In genomic region chr12:129540954-129541353, GRCh38 we compare ENCODE assay signal across 25 cellular contexts.
"Had no signal": no experiment of that assay in that cellular context is flagged by ENCODE, and none has a peak within 500 bp of the region (broad histone marks: within the 10 kb centered on the region; RNA-seq: fewer than 3 reads in every experiment).

No MANE protein-coding gene starts in this region.

- ATAC-seq: effector memory CD8-positive, alpha-beta T cell; esophagus mucosa; foreskin keratinocyte; gastrocnemius medialis; gastroesophageal sphincter; heart left ventricle; heart right ventricle had no signal

- H3K36me3 ChIP-seq: colonic mucosa, esophagus muscularis mucosa, esophagus squamous epithelium, gastrocnemius medialis, gastroesophageal sphincter, heart left ventricle, heart right ventricle had no signal

- H3K27ac ChIP-seq: colonic mucosa, coronary artery, dorsolateral prefrontal cortex, epithelial cell of prostate, esophagus muscularis mucosa, esophagus squamous epithelium, foreskin keratinocyte, gastrocnemius medialis, gastroesophageal sphincter, heart left ventricle, heart right ventricle had no signal

- DNase-seq: colonic mucosa; cortex of kidney; dermis blood vessel endothelial cell; dorsolateral prefrontal cortex; effector CD4-positive, alpha-beta T cell; effector CD8-positive, alpha-beta T cell; effector memory CD4-positive, alpha-beta T cell; effector memory CD8-positive, alpha-beta T cell; endodermal cell; erythroblast; esophagus squamous epithelium; foreskin fibroblast; foreskin keratinocyte; foreskin melanocyte; gastrocnemius medialis; glutamatergic neuron; head of caudate nucleus; heart left ventricle; heart right ventricle had no signal

- H3K4me3 ChIP-seq: colonic mucosa, coronary artery, dorsolateral prefrontal cortex, esophagus muscularis mucosa, esophagus squamous epithelium, gastrocnemius medialis, gastroesophageal sphincter, heart left ventricle, heart right ventricle had no signal

- H3K4me1 ChIP-seq: colonic mucosa, esophagus muscularis mucosa, esophagus squamous epithelium, foreskin keratinocyte, gastrocnemius medialis, gastroesophageal sphincter, heart left ventricle, heart right ventricle had no signal

- H3K9me3 ChIP-seq: colonic mucosa, esophagus muscularis mucosa, gastrocnemius medialis, gastroesophageal sphincter, heart left ventricle had no signal

- H3K27me3 ChIP-seq: colonic mucosa, esophagus squamous epithelium, foreskin keratinocyte, gastrocnemius medialis, heart left ventricle, heart right ventricle had no signal

- H3K27me3 Mint-ChIP-seq: dendritic cell treated with granulocyte-macrophage colony-stimulating factor and Interleukin-4, amounts not matched to agents 40 ng/mL and 50 ng/mL, for 4 days; effector memory CD8-positive, alpha-beta T cell had no signal

- H3K4me3 Mint-ChIP-seq: dendritic cell treated with granulocyte-macrophage colony-stimulating factor and Interleukin-4, amounts not matched to agents 40 ng/mL and 50 ng/mL, for 4 days; effector memory CD8-positive, alpha-beta T cell; endodermal cell had no signal

- H3K27ac Mint-ChIP-seq: dendritic cell treated with granulocyte-macrophage colony-stimulating factor and Interleukin-4, amounts not matched to agents 40 ng/mL and 50 ng/mL, for 4 days; effector memory CD8-positive, alpha-beta T cell; endodermal cell had no signal

- H3K9me3 Mint-ChIP-seq: endodermal cell had no signal
